In the genomic region with DNA sequence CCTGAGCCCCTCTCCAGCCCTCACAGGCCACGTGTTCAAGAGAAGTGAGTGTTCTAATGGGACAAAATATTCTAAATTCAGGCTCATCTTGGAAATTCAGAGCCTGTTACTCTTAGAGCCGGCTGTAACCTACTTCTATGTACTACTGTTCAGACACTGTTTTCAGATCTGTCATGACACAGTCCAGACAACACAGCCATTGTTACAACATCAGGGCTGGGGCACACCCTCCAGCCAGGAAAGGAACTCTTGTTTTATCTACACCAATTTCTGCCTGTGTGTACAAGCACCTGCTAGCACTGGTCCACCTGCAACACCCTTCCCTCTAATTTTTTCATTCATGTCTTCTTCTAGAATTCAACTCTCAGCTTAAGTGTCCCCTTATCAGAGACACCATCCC, we compare ENCODE assay signal across 33 cellular contexts.
"Had no signal": no experiment of that assay in that cellular context is flagged by ENCODE, and none has a peak within 500 bp of the region (broad histone marks: within the 10 kb centered on the region; RNA-seq: fewer than 3 reads in every experiment).

No MANE protein-coding gene starts in this region.

- H3K9me3 ChIP-seq: colonic mucosa, esophagus muscularis mucosa, gastrocnemius medialis, heart right ventricle had no signal

- H3K27ac ChIP-seq: brain microvascular endothelial cell, colonic mucosa, esophagus muscularis mucosa, foreskin keratinocyte, gastrocnemius medialis, heart right ventricle, WERI-Rb-1 had no signal

- FAIRE-seq: endometrium, endothelial cell of umbilical vein had no signal

- H3K4me3 ChIP-seq: colonic mucosa, esophagus muscularis mucosa, gastrocnemius medialis, heart right ventricle had no signal

- H3K9me3 Mint-ChIP-seq: activated B cell treated with CpG ODN at 0.5 μM for 24 hours; activated CD8-positive, alpha-beta T cell treated with anti-CD3 and anti-CD28 coated beads for 36 hours; activated T-cell treated with anti-CD3 and anti-CD28 coated beads, Interleukin-2, amount 50 U/mL, for 4 hours; activated T-helper 17 cell treated with anti-CD3 and anti-CD28 coated beads, Interleukin-2, amount 50 U/mL, for 72 hours; T-helper 2 cell treated with Interferon-gamma antibody and Interleukin-4, amounts not matched to agents 5 μg/mL and 100 μg/mL, for 36 hours had no signal

- H3K27me3 Mint-ChIP-seq: activated B cell treated with CpG ODN at 0.5 μM for 24 hours; activated naive CD8-positive, alpha-beta T cell; activated T-helper 17 cell treated with anti-CD3 and anti-CD28 coated beads, Interleukin-2, amount 50 U/mL, for 72 hours; T-helper 17 cell had no signal

- H3K36me3 ChIP-seq: brain microvascular endothelial cell, colonic mucosa, esophagus muscularis mucosa, gastrocnemius medialis, heart right ventricle, WERI-Rb-1 had no signal

- DNase-seq: activated B cell treated with CpG ODN at 0.5 μM for 24 hours; activated CD4-positive, alpha-beta T cell treated with anti-CD3 and anti-CD28 coated beads for 48 hours; activated CD4-positive, alpha-beta T cell treated with anti-CD3 and anti-CD28 coated beads, Interleukin-2, amount 50 U/mL, for 1 hour; activated CD4-positive, alpha-beta T cell treated with anti-CD3 and anti-CD28 coated beads, Interleukin-2, amount 50 U/mL, for 48 hours; activated CD8-positive, alpha-beta memory T cell treated with anti-CD3 and anti-CD28 coated beads for 24 hours; activated CD8-positive, alpha-beta T cell treated with anti-CD3 and anti-CD28 coated beads for 36 hours; activated effector memory CD4-positive, alpha-beta T cell treated with Interleukin-2 at 50 U/mL for 16 hours; activated gamma-delta T cell treated with Interleukin-2 at 50 U/mL for 16 hours; activated naive CD4-positive, alpha-beta T cell treated with anti-CD3 and anti-CD28 coated beads, Interleukin-2, amount 50 U/mL, for 16 hours; activated naive CD4-positive, alpha-beta T cell treated with Interleukin-2 at 50 U/mL for 16 hours; activated T-cell treated with anti-CD3 and anti-CD28 coated beads, Interleukin-2, amount 50 U/mL, for 4 hours; amygdala; aorta; brain microvascular endothelial cell; central memory CD4-positive, alpha-beta T cell; cerebellar nuclear complex; colonic mucosa; effector CD8-positive, alpha-beta T cell; foreskin keratinocyte; gastrocnemius medialis; glutamatergic neuron; heart right ventricle; T-helper 1 cell; T-helper 17 cell; T1000; WERI-Rb-1 had no signal

- H3K4me1 Mint-ChIP-seq: activated B cell treated with CpG ODN at 0.5 μM for 24 hours; activated T-helper 17 cell treated with anti-CD3 and anti-CD28 coated beads, Interleukin-2, amount 50 U/mL, for 72 hours; T-helper 17 cell had no signal

- H3K4me1 ChIP-seq: colonic mucosa, foreskin keratinocyte, gastrocnemius medialis had no signal

- ATAC-seq: activated CD4-positive, CD25-positive, alpha-beta regulatory T cell treated with anti-CD3 and anti-CD28 coated beads, Interleukin-2, amount 50 U/mL, for 24 hours; activated CD8-positive, alpha-beta T cell treated with anti-CD3 and anti-CD28 coated beads for 36 hours; activated T-cell treated with anti-CD3 and anti-CD28 coated beads, Interleukin-2, amount 50 U/mL, for 4 hours; activated T-helper 17 cell treated with anti-CD3 and anti-CD28 coated beads, Interleukin-2, amount 50 U/mL, for 72 hours; foreskin keratinocyte; gastrocnemius medialis; T-helper 17 cell had no signal

- H3K27me3 ChIP-seq: brain microvascular endothelial cell, colonic mucosa, esophagus muscularis mucosa, foreskin keratinocyte, gastrocnemius medialis, heart right ventricle had no signal

- H3K27ac Mint-ChIP-seq: activated B cell treated with CpG ODN at 0.5 μM for 24 hours; activated CD8-positive, alpha-beta T cell treated with anti-CD3 and anti-CD28 coated beads for 36 hours; activated naive CD8-positive, alpha-beta T cell; activated T-helper 17 cell treated with anti-CD3 and anti-CD28 coated beads, Interleukin-2, amount 50 U/mL, for 72 hours; T-helper 17 cell; T-helper 2 cell treated with Interferon-gamma antibody and Interleukin-4, amounts not matched to agents 5 μg/mL and 100 μg/mL, for 36 hours had no signal

- H3K4me3 Mint-ChIP-seq: activated B cell treated with CpG ODN at 0.5 μM for 24 hours; activated CD8-positive, alpha-beta T cell treated with anti-CD3 and anti-CD28 coated beads for 36 hours; activated naive CD8-positive, alpha-beta T cell; activated T-cell treated with anti-CD3 and anti-CD28 coated beads, Interleukin-2, amount 50 U/mL, for 4 hours; activated T-helper 17 cell treated with anti-CD3 and anti-CD28 coated beads, Interleukin-2, amount 50 U/mL, for 72 hours; T-helper 17 cell; T-helper 2 cell treated with Interferon-gamma antibody and Interleukin-4, amounts not matched to agents 5 μg/mL and 100 μg/mL, for 36 hours had no signal

- H3K36me3 Mint-ChIP-seq: activated naive CD8-positive, alpha-beta T cell had no signal
